ENCODE assay signal across 22 cellular contexts in genomic region chr4:85717366-85717765, GRCh38.
DNase-seq lines count a peak whose midpoint lies in the region; ATAC-seq, FAIRE-seq and TF ChIP-seq lines count a peak whose summit lies in the region.
"Had no signal": no experiment of that assay in that cellular context is flagged by ENCODE, and none has a peak within 500 bp of the region (broad histone marks: within the 10 kb centered on the region; RNA-seq: fewer than 3 reads in every experiment).

No MANE protein-coding gene starts in this region.

- no peak overlapping the region for H2AK5ac ChIP-seq in mesendoderm (ENCODE audit: low read length)

- H3K4me1 Mint-ChIP-seq in IgD-negative memory B cell (peaks cover 23 to 47% (median 36%) of the 10 kb centered on the region in 3 donors), astrocyte (ENCODE audit: low read depth, unreplicated experiment) (peaks cover 11% of the 10 kb centered on the region), memory B cell (peaks cover 21% of the 10 kb centered on the region)
- peaks cover 0 to 4% (median 0%) of the 10 kb centered on the region in 4 donors for H3K4me1 Mint-ChIP-seq in naive thymus-derived CD8-positive, alpha-beta T cell
- H3K4me1 Mint-ChIP-seq: activated naive CD4-positive, alpha-beta T cell treated with anti-CD3 and anti-CD28 coated beads, Interleukin-2, amount 10 ng/mL, durations not matched to agents 7 days and 5 days; neural crest cell had no signal

- DNase-seq in AG10803 (ENCODE audit: low read depth) (peak; percentile 84), astrocyte (ENCODE audit: low read depth) (no peak), memory B cell (ENCODE audit: low spot score in 2 of 2) (no peak), cerebellar nuclear complex (lab: John Stamatoyannopoulos, UW) (no peak), mesendoderm (no peak), pons (ENCODE audit: low spot score) (no peak)
- no peak for DNase-seq in naive thymus-derived CD8-positive, alpha-beta T cell
- DNase-seq: activated CD4-positive, alpha-beta T cell treated with anti-CD3 and anti-CD28 coated beads, Interleukin-2, amount 50 U/mL, for 4 hours; activated naive CD4-positive, alpha-beta T cell treated with anti-CD3 and anti-CD28 coated beads, Interleukin-2, amount 10 ng/mL, durations not matched to agents 7 days and 5 days; brain microvascular endothelial cell; gastrocnemius medialis; KBM-7; kidney glomerular epithelial cell; NCI-H1930; NK-92 treated with Interleukin-12 subunit alpha and Interleukin-12 subunit beta, amount 100 ng/mL, for 24 hours; stimulated activated CD8-positive, alpha-beta memory T cell treated with anti-CD3 and anti-CD28 coated beads, Interleukin-4, amount 100 ng/mL, for 48 hours; substantia nigra; T-helper 1 cell had no signal

- no peak overlapping the region for H3K4ac ChIP-seq in mesendoderm (ENCODE audit: low read depth, low read length)

- no CpG with 5 or more reads among the region's 1 CpG for WGBS in mesendoderm (ENCODE audit: extremely low coverage, insufficient coverage, low lambda C conversion rate)

- H3K79me2 ChIP-seq in astrocyte (ENCODE audit: insufficient read depth, low read length): no peaks in the 10 kb centered on the region
- H3K79me2 ChIP-seq in mesendoderm (ENCODE audit: control insufficient read depth, insufficient read depth, low read length): no peaks in the 10 kb centered on the region

- no peak overlapping the region for H3K4me2 ChIP-seq in astrocyte (ENCODE audit: low read length)
- H3K4me2 ChIP-seq in mesendoderm (ENCODE audit: low read length): no peak overlapping the region

- H2BK120ac ChIP-seq in mesendoderm (ENCODE audit: low read depth, low read length): no peak overlapping the region

- H3K27ac Mint-ChIP-seq in IgD-negative memory B cell: peak overlapping the region in 2 of 3 donors; percentile 27 to 31
- no peak overlapping the region for H3K27ac Mint-ChIP-seq in astrocyte (ENCODE audit: unreplicated experiment)
- peak overlapping the region; percentile 21 for H3K27ac Mint-ChIP-seq in memory B cell
- H3K27ac Mint-ChIP-seq in naive thymus-derived CD8-positive, alpha-beta T cell: no peak overlapping the region
- H3K27ac Mint-ChIP-seq: activated naive CD4-positive, alpha-beta T cell treated with anti-CD3 and anti-CD28 coated beads, Interleukin-2, amount 10 ng/mL, durations not matched to agents 7 days and 5 days had no signal

- H3K79me1 ChIP-seq in mesendoderm (ENCODE audit: low read length): no peaks in the 10 kb centered on the region

- no peak overlapping the region for H2BK5ac ChIP-seq in mesendoderm (ENCODE audit: low read length)

- peaks cover 19% of the 10 kb centered on the region for H3K36me3 Mint-ChIP-seq in IgD-negative memory B cell
- H3K36me3 Mint-ChIP-seq in astrocyte (ENCODE audit: low read depth, unreplicated experiment): no peaks in the 10 kb centered on the region
- peaks cover 19% of the 10 kb centered on the region for H3K36me3 Mint-ChIP-seq in memory B cell
- no peaks in the 10 kb centered on the region for H3K36me3 Mint-ChIP-seq in naive thymus-derived CD8-positive, alpha-beta T cell
- H3K36me3 Mint-ChIP-seq: activated naive CD4-positive, alpha-beta T cell treated with anti-CD3 and anti-CD28 coated beads, Interleukin-2, amount 10 ng/mL, durations not matched to agents 7 days and 5 days had no signal

- H2AFZ ChIP-seq in astrocyte (ENCODE audit: low read depth, low read length): no peak overlapping the region

- H3K27ac ChIP-seq in astrocyte (ENCODE audit: low read depth, low read length) (no peak overlapping the region), mesendoderm (ENCODE audit: low read depth, low read length) (no peak overlapping the region)
- H3K27ac ChIP-seq: brain microvascular endothelial cell, coronary artery, gastrocnemius medialis had no signal

- no peaks in the 10 kb centered on the region for H3K4me1 ChIP-seq in astrocyte (ENCODE audit: insufficient read depth, low read length)
- H3K4me1 ChIP-seq in mesendoderm (ENCODE audit: control insufficient read depth, low read depth, low read length): no peaks in the 10 kb centered on the region
- H3K4me1 ChIP-seq: gastrocnemius medialis had no signal

- H3K56ac ChIP-seq in mesendoderm (ENCODE audit: low read length): no peak overlapping the region

- H3K9me3 ChIP-seq in astrocyte (ENCODE audit: insufficient read depth, low read depth, low read length): no peaks in the 10 kb centered on the region
- H3K9me3 ChIP-seq: gastrocnemius medialis had no signal

- H3K27me3 Mint-ChIP-seq in IgD-negative memory B cell: no peaks in the 10 kb centered on the region
- H3K27me3 Mint-ChIP-seq in astrocyte (ENCODE audit: low read depth, unreplicated experiment): no peaks in the 10 kb centered on the region
- H3K27me3 Mint-ChIP-seq in memory B cell: no peaks in the 10 kb centered on the region
- H3K27me3 Mint-ChIP-seq in naive thymus-derived CD8-positive, alpha-beta T cell: no peaks in the 10 kb centered on the region
- H3K27me3 Mint-ChIP-seq: activated naive CD4-positive, alpha-beta T cell treated with anti-CD3 and anti-CD28 coated beads, Interleukin-2, amount 10 ng/mL, durations not matched to agents 7 days and 5 days had no signal

- peaks cover 0 to 4% (median 0%) of the 10 kb centered on the region in 3 donors for H3K9me3 Mint-ChIP-seq in IgD-negative memory B cell
- H3K9me3 Mint-ChIP-seq in astrocyte (ENCODE audit: unreplicated experiment): no peaks in the 10 kb centered on the region
- no peaks in the 10 kb centered on the region for H3K9me3 Mint-ChIP-seq in memory B cell
- H3K9me3 Mint-ChIP-seq in naive thymus-derived CD8-positive, alpha-beta T cell: peaks cover 0 to 4% (median 0%) of the 10 kb centered on the region in 9 donors
- H3K9me3 Mint-ChIP-seq: activated naive CD4-positive, alpha-beta T cell treated with anti-CD3 and anti-CD28 coated beads, Interleukin-2, amount 10 ng/mL, durations not matched to agents 7 days and 5 days; neural crest cell had no signal

- no peak overlapping the region for H4K8ac ChIP-seq in mesendoderm (ENCODE audit: low read depth, low read length)

- H3K9ac ChIP-seq in astrocyte (ENCODE audit: low read length): no peak overlapping the region
- H3K9ac ChIP-seq in mesendoderm (ENCODE audit: low read length): no peak overlapping the region

- POLR2A ChIA-PET in naive thymus-derived CD8-positive, alpha-beta T cell (lab: Charles Lee): no interaction called here

- ATAC-seq in memory B cell (ENCODE audit: low read depth): no peak
- ATAC-seq in naive thymus-derived CD8-positive, alpha-beta T cell: no peak
- ATAC-seq: gastrocnemius medialis had no signal

- H3K23ac ChIP-seq in mesendoderm (ENCODE audit: low read length): no peak overlapping the region

- no peak overlapping the region for H4K5ac ChIP-seq in mesendoderm (ENCODE audit: low read length)

- H4K20me1 ChIP-seq in astrocyte (ENCODE audit: insufficient read depth, low read length): no peaks in the 10 kb centered on the region

- H3K27me3 ChIP-seq in astrocyte (ENCODE audit: insufficient read depth, low read length) (no peaks in the 10 kb centered on the region), mesendoderm (ENCODE audit: insufficient read depth, low read length, poor library complexity) (no peaks in the 10 kb centered on the region)
- H3K27me3 ChIP-seq: brain microvascular endothelial cell, gastrocnemius medialis had no signal

- no peak for TF ChIP-seq CTCF in AG10803 (conservative IDR thresholded peaks at IDR 0.05; ENCODE audit: low read length)
- TF ChIP-seq CTCF in astrocyte (IDR thresholded peaks at IDR 0.05; ENCODE audit: insufficient read depth, low read depth, low read length): no peak

- H3K36me3 ChIP-seq in astrocyte (ENCODE audit: insufficient read depth, low read length) (no peaks in the 10 kb centered on the region), mesendoderm (ENCODE audit: control insufficient read depth, insufficient read depth, low read length) (no peaks in the 10 kb centered on the region)
- H3K36me3 ChIP-seq: brain microvascular endothelial cell, gastrocnemius medialis had no signal

- H3K18ac ChIP-seq in mesendoderm (ENCODE audit: low read length): no peak overlapping the region

- FAIRE-seq in astrocyte (lab: Jason Lieb, UNC): peak; percentile 76
- FAIRE-seq: urothelium cell line had no signal

- H3K4me3 ChIP-seq in AG10803 (ENCODE audit: low read length) (no peak overlapping the region), astrocyte (ENCODE audit: insufficient read depth, low read depth, low read length) (no peak overlapping the region), mesendoderm (ENCODE audit: low read length) (no peak overlapping the region)
- H3K4me3 ChIP-seq: coronary artery, gastrocnemius medialis had no signal

- no peak overlapping the region for H2BK15ac ChIP-seq in mesendoderm (replicated peaks; ENCODE audit: low read depth)

- H3K4me3 Mint-ChIP-seq in IgD-negative memory B cell (peak overlapping the region in 3 of 4 donors; percentile 5 to 59 (median 10)), astrocyte (ENCODE audit: unreplicated experiment) (no peak overlapping the region), memory B cell (no peak overlapping the region)
- no peak overlapping the region for H3K4me3 Mint-ChIP-seq in naive thymus-derived CD8-positive, alpha-beta T cell
- H3K4me3 Mint-ChIP-seq: activated naive CD4-positive, alpha-beta T cell treated with anti-CD3 and anti-CD28 coated beads, Interleukin-2, amount 10 ng/mL, durations not matched to agents 7 days and 5 days; neural crest cell had no signal

Comparison
In these comparisons a context has a peak if more than half of its experiments do, and no peak if none do; other contexts are left out.
1. H3K27ac Mint-ChIP-seq: peak in IgD-negative memory B cell (2 of 3) and memory B cell (single experiment); none in astrocyte (single experiment) and naive thymus-derived CD8-positive, alpha-beta T cell (0 of 10).
2. H3K4me3 Mint-ChIP-seq: peak in IgD-negative memory B cell (3 of 4); none in astrocyte (single experiment), memory B cell (single experiment) and naive thymus-derived CD8-positive, alpha-beta T cell (0 of 10).